Comparison of ENCODE assay signal across 8 cellular contexts in genomic region chr7:129188372-129188891, GRCh38. TPM values are rescaled to one million over a fixed set of nuclear protein-coding genes. Genes with fewer than 3 reads are reported as not detected.
DNase-seq lines count a peak whose midpoint lies in the region; ATAC-seq, FAIRE-seq and TF ChIP-seq lines count a peak whose summit lies in the region.

Gene SMO, plus strand, starts transcription at chr7:129188633. Its CDS starts 519 bp downstream, at chr7:129189152.

- H3K4me1 Mint-ChIP-seq in HFFc6 (ENCODE audit: low read depth), result no peaks in the 10 kb centered on the region
- H3K4me1 Mint-ChIP-seq in activated CD8-positive, alpha-beta T cell treated with anti-CD3 and anti-CD28 coated beads, Interleukin-2, amount 10 ng/mL, durations not matched to agents 7 days and 5 days (ENCODE audit: low read depth), result peaks cover 5% of the 10 kb centered on the region
- H3K4me1 Mint-ChIP-seq in glutamatergic neuron (ENCODE audit: low read depth, unreplicated experiment), result peaks cover 15% of the 10 kb centered on the region

- no peaks in the 10 kb centered on the region for H3K9me3 ChIP-seq in osteoblast (ENCODE audit: low read depth, low read length)

- CTCF ChIA-PET in activated CD8-positive, alpha-beta T cell treated with anti-CD3 and anti-CD28 coated beads, Interleukin-2, amount 10 ng/mL, durations not matched to agents 7 days and 5 days (lab: Charles Lee), result interaction anchor here (1.3 to 1.5 kb wide), 2 partner anchors 9 to 25 kb away, joined by 4 to 5 read pairs; no protein-coding TSS in a partner anchor

- H3K27ac ChIP-seq in osteoblast (ENCODE audit: low read depth, low read length), result no peak within 1 kb of the TSS

- ATAC-seq in activated CD8-positive, alpha-beta T cell treated with anti-CD3 and anti-CD28 coated beads, Interleukin-2, amount 10 ng/mL, durations not matched to agents 7 days and 5 days, result peak; percentile 53
- ATAC-seq in HG03457 (IDR thresholded peaks at IDR 0.05; ENCODE audit: unreplicated experiment), result no peak

- H3K27me3 Mint-ChIP-seq in HFFc6 (ENCODE audit: insufficient read depth) (peaks cover 64% of the 10 kb centered on the region), glutamatergic neuron (ENCODE audit: unreplicated experiment) (peaks cover 12% of the 10 kb centered on the region)
- peaks cover 68% of the 10 kb centered on the region for H3K27me3 Mint-ChIP-seq in activated CD8-positive, alpha-beta T cell treated with anti-CD3 and anti-CD28 coated beads, Interleukin-2, amount 10 ng/mL, durations not matched to agents 7 days and 5 days (ENCODE audit: low read depth)

- peak; percentile 36 for DNase-seq in D721Med (ENCODE audit: insufficient read length, low spot score)
- DNase-seq in HFFc6, result no peak
- no peak for DNase-seq in activated CD8-positive, alpha-beta T cell treated with anti-CD3 and anti-CD28 coated beads, Interleukin-2, amount 10 ng/mL, durations not matched to agents 7 days and 5 days
- peak; percentile 51 for DNase-seq in glutamatergic neuron
- peak; percentile 95 for DNase-seq in osteoblast (ENCODE audit: insufficient read length, low spot score, missing footprints)
- no peak for DNase-seq in NK-92 (lab: John Stamatoyannopoulos, UW; ENCODE audit: unreplicated experiment)
- DNase-seq in effector CD4-positive, alpha-beta T cell, result no peak

- H3K36me3 Mint-ChIP-seq in HFFc6 (ENCODE audit: low read depth) (no peaks in the 10 kb centered on the region), glutamatergic neuron (ENCODE audit: unreplicated experiment) (peaks cover 5% of the 10 kb centered on the region)
- H3K36me3 Mint-ChIP-seq in activated CD8-positive, alpha-beta T cell treated with anti-CD3 and anti-CD28 coated beads, Interleukin-2, amount 10 ng/mL, durations not matched to agents 7 days and 5 days (ENCODE audit: low read depth), result no peaks in the 10 kb centered on the region

- H4K20me1 ChIP-seq in osteoblast (ENCODE audit: insufficient read depth, low read length), result peaks cover 17% of the 10 kb centered on the region

- no peaks in the 10 kb centered on the region for H3K36me3 ChIP-seq in osteoblast (ENCODE audit: insufficient read depth, low read length)

- H3K4me2 ChIP-seq in osteoblast (ENCODE audit: insufficient read depth, low read length), result peak within 1 kb of the TSS; percentile 77

- FAIRE-seq in D721Med (lab: Jason Lieb, UNC), result no peak

- no peak for TF ChIP-seq CTCF in D721Med (IDR thresholded peaks at IDR 0.05; ENCODE audit: insufficient read depth, missing control alignments)
- TF ChIP-seq CTCF in HFFc6 (IDR thresholded peaks at IDR 0.05), result no peak
- no peak for TF ChIP-seq CTCF in glutamatergic neuron (IDR thresholded peaks at IDR 0.05; ENCODE audit: partially characterized antibody, unreplicated experiment)
- TF ChIP-seq CTCF in osteoblast (IDR thresholded peaks at IDR 0.05; ENCODE audit: extremely low read depth, low read depth, low read length), result no peak

- POLR2A ChIA-PET in activated CD8-positive, alpha-beta T cell treated with anti-CD3 and anti-CD28 coated beads, Interleukin-2, amount 10 ng/mL, durations not matched to agents 7 days and 5 days (lab: Charles Lee), result no interaction called here

- H3K9me3 Mint-ChIP-seq in HFFc6, result no peaks in the 10 kb centered on the region
- H3K9me3 Mint-ChIP-seq in activated CD8-positive, alpha-beta T cell treated with anti-CD3 and anti-CD28 coated beads, Interleukin-2, amount 10 ng/mL, durations not matched to agents 7 days and 5 days (ENCODE audit: insufficient read depth), result no peaks in the 10 kb centered on the region
- peaks cover 3% of the 10 kb centered on the region for H3K9me3 Mint-ChIP-seq in glutamatergic neuron (ENCODE audit: unreplicated experiment)

- no peaks in the 10 kb centered on the region for H3K79me2 ChIP-seq in osteoblast (ENCODE audit: insufficient read depth, low read length)

- H3K4me1 ChIP-seq in osteoblast (ENCODE audit: insufficient read depth, low read length), result peaks cover 6% of the 10 kb centered on the region

- peak within 1 kb of the TSS; percentile 81 for H2AFZ ChIP-seq in osteoblast (ENCODE audit: low read length)

- H3K4me3 Mint-ChIP-seq in HFFc6 (peak within 1 kb of the TSS; percentile 38), glutamatergic neuron (ENCODE audit: unreplicated experiment) (peak within 1 kb of the TSS; percentile 89)
- H3K4me3 Mint-ChIP-seq in activated CD8-positive, alpha-beta T cell treated with anti-CD3 and anti-CD28 coated beads, Interleukin-2, amount 10 ng/mL, durations not matched to agents 7 days and 5 days, result peak within 1 kb of the TSS; percentile 55

- H3K27ac Mint-ChIP-seq in HFFc6 (no peak within 1 kb of the TSS), glutamatergic neuron (ENCODE audit: unreplicated experiment) (peak within 1 kb of the TSS; percentile 6)
- no peak within 1 kb of the TSS for H3K27ac Mint-ChIP-seq in activated CD8-positive, alpha-beta T cell treated with anti-CD3 and anti-CD28 coated beads, Interleukin-2, amount 10 ng/mL, durations not matched to agents 7 days and 5 days

- H3K27me3 ChIP-seq in osteoblast (ENCODE audit: insufficient read depth, low read length), result peaks cover 13% of the 10 kb centered on the region

- H3K4me3 ChIP-seq in osteoblast (ENCODE audit: insufficient read depth, low read length), result peak within 1 kb of the TSS; percentile 75

RNA-seq across cellular contexts. Expression of gene SMO, which starts in this region (rescaled TPM):
- total RNA-seq in HFFc6 (2021; fragmentation: NEBNext Ultra II Directional; extraction: Animal tissue kit (Norgen Biotek cat#: 25700)), result under 1 TPM; 0.09 to 0.57 (median 0.17) TPM
- total RNA-seq in activated CD8-positive, alpha-beta T cell treated with anti-CD3 and anti-CD28 coated beads, Interleukin-2, amount 10 ng/mL, durations not matched to agents 7 days and 5 days, result not detected
- total RNA-seq in glutamatergic neuron (ENCODE audit: unreplicated experiment) (5.9 TPM), osteoblast (19.9 and 23.9 TPM in 2 replicates)

Comparison
In these comparisons a context has a peak if more than half of its experiments do, and no peak if none do; other contexts are left out.
1. Peak in ATAC-seq in activated CD8-positive, alpha-beta T cell treated with anti-CD3 and anti-CD28 coated beads, Interleukin-2, amount 10 ng/mL, durations not matched to agents 7 days and 5 days; RNA of the gene not detected or under 1 TPM.
2. DNase-seq: peak in D721Med (single experiment), glutamatergic neuron (single experiment) and osteoblast (single experiment); none in HFFc6 (single experiment), activated CD8-positive, alpha-beta T cell treated with anti-CD3 and anti-CD28 coated beads, Interleukin-2, amount 10 ng/mL, durations not matched to agents 7 days and 5 days (single experiment), NK-92 (single experiment) and effector CD4-positive, alpha-beta T cell (single experiment).
3. H3K4me3 Mint-ChIP-seq: peak in every context shown above with its lines; median percentile 89 in glutamatergic neuron; 55 in activated CD8-positive, alpha-beta T cell treated with anti-CD3 and anti-CD28 coated beads, Interleukin-2, amount 10 ng/mL, durations not matched to agents 7 days and 5 days; 38 in HFFc6.